ENCODE assay signal across 18 cellular contexts in genomic region chr15:74571191-74571590, GRCh38. TPM values are rescaled to one million over a fixed set of nuclear protein-coding genes. Genes with fewer than 3 reads are reported as not detected.
DNase-seq lines count a peak whose midpoint lies in the region; ATAC-seq lines count a peak whose summit lies in the region.
"Had no signal": no experiment of that assay in that cellular context is flagged by ENCODE, and none has a peak within 500 bp of the region (broad histone marks: within the 10 kb centered on the region; RNA-seq: fewer than 3 reads in every experiment).

No MANE protein-coding gene starts in this region.

- CTCF ChIA-PET in activated CD8-positive, alpha-beta memory T cell treated with anti-CD3 and anti-CD28 coated beads, Interleukin-2, amount 10 ng/mL, durations not matched to agents 7 days and 5 days (lab: Charles Lee), result interaction anchor here (1.2 to 1.3 kb wide), 2 partner anchors 15 to 18 kb away, joined by 3 read pairs; no protein-coding TSS in a partner anchor

- H3K4me3 Mint-ChIP-seq in activated T-cell treated with anti-CD3 and anti-CD28 coated beads, Interleukin-2, amount 50 U/mL, for 72 hours, result no peak overlapping the region
- H3K4me3 Mint-ChIP-seq in effector memory CD8-positive, alpha-beta T cell, result no peak overlapping the region
- H3K4me3 Mint-ChIP-seq in natural killer cell treated with Interleukin-12 subunit alpha and Interleukin-12 subunit beta and Interleukin-15 and Interleukin-18, amount 100 ng/mL, for 72 hours, result peak overlapping the region; percentile 62
- H3K4me3 Mint-ChIP-seq in activated CD8-positive, alpha-beta memory T cell treated with anti-CD3 and anti-CD28 coated beads, Interleukin-2, amount 10 ng/mL, durations not matched to agents 7 days and 5 days, result no peak overlapping the region
- H3K4me3 Mint-ChIP-seq: B cell; CD4-positive, CD25-positive, alpha-beta regulatory T cell had no signal

- peaks cover 7 to 19% of the 10 kb centered on the region in 2 donors for H3K36me3 Mint-ChIP-seq in activated T-cell treated with anti-CD3 and anti-CD28 coated beads, Interleukin-2, amount 50 U/mL, for 72 hours (ENCODE audit: insufficient read depth in 2 of 2)
- peaks cover 48% of the 10 kb centered on the region for H3K36me3 Mint-ChIP-seq in effector memory CD8-positive, alpha-beta T cell (ENCODE audit: insufficient read depth)
- peaks cover 33% of the 10 kb centered on the region for H3K36me3 Mint-ChIP-seq in natural killer cell treated with Interleukin-12 subunit alpha and Interleukin-12 subunit beta and Interleukin-15 and Interleukin-18, amount 100 ng/mL, for 72 hours
- peaks cover 69% of the 10 kb centered on the region for H3K36me3 Mint-ChIP-seq in activated CD8-positive, alpha-beta memory T cell treated with anti-CD3 and anti-CD28 coated beads, Interleukin-2, amount 10 ng/mL, durations not matched to agents 7 days and 5 days

- H3K27ac Mint-ChIP-seq in activated T-cell treated with anti-CD3 and anti-CD28 coated beads, Interleukin-2, amount 50 U/mL, for 72 hours, result peak overlapping the region; percentile 71
- peak overlapping the region; percentile 16 to 51 for H3K27ac Mint-ChIP-seq in effector memory CD8-positive, alpha-beta T cell
- peak overlapping the region; percentile 83 to 86 for H3K27ac Mint-ChIP-seq in natural killer cell treated with Interleukin-12 subunit alpha and Interleukin-12 subunit beta and Interleukin-15 and Interleukin-18, amount 100 ng/mL, for 72 hours
- no peak overlapping the region for H3K27ac Mint-ChIP-seq in activated CD8-positive, alpha-beta memory T cell treated with anti-CD3 and anti-CD28 coated beads, Interleukin-2, amount 10 ng/mL, durations not matched to agents 7 days and 5 days
- H3K27ac Mint-ChIP-seq: B cell had no signal

- ATAC-seq in activated T-cell treated with anti-CD3 and anti-CD28 coated beads, Interleukin-2, amount 50 U/mL, for 72 hours (replicated peaks in 1 of 2), result no peak
- no peak for ATAC-seq in effector memory CD8-positive, alpha-beta T cell (replicated peaks)
- ATAC-seq in natural killer cell treated with Interleukin-12 subunit alpha and Interleukin-12 subunit beta and Interleukin-15 and Interleukin-18, amount 100 ng/mL, for 72 hours, result no peak
- ATAC-seq in GM18519 (IDR thresholded peaks at IDR 0.05; ENCODE audit: low FRiP score, unreplicated experiment) (no peak), GM21717 (IDR thresholded peaks at IDR 0.05; ENCODE audit: unreplicated experiment) (no peak)
- ATAC-seq in activated CD8-positive, alpha-beta memory T cell treated with anti-CD3 and anti-CD28 coated beads, Interleukin-2, amount 10 ng/mL, durations not matched to agents 7 days and 5 days, result no peak
- ATAC-seq: K562 had no signal

- H3K4me1 Mint-ChIP-seq in activated T-cell treated with anti-CD3 and anti-CD28 coated beads, Interleukin-2, amount 50 U/mL, for 72 hours (ENCODE audit: low read depth), result peaks cover 20% of the 10 kb centered on the region
- H3K4me1 Mint-ChIP-seq in effector memory CD8-positive, alpha-beta T cell (ENCODE audit: low read depth in 2 of 2), result peaks cover 15 to 43% of the 10 kb centered on the region in 2 donors
- H3K4me1 Mint-ChIP-seq in natural killer cell treated with Interleukin-12 subunit alpha and Interleukin-12 subunit beta and Interleukin-15 and Interleukin-18, amount 100 ng/mL, for 72 hours (ENCODE audit: low read depth in 2 of 2), result peaks cover 66 to 69% of the 10 kb centered on the region in 2 donors
- H3K4me1 Mint-ChIP-seq in activated CD8-positive, alpha-beta memory T cell treated with anti-CD3 and anti-CD28 coated beads, Interleukin-2, amount 10 ng/mL, durations not matched to agents 7 days and 5 days, result peaks cover 46% of the 10 kb centered on the region

- no peaks in the 10 kb centered on the region for H3K9me3 Mint-ChIP-seq in activated T-cell treated with anti-CD3 and anti-CD28 coated beads, Interleukin-2, amount 50 U/mL, for 72 hours
- H3K9me3 Mint-ChIP-seq in effector memory CD8-positive, alpha-beta T cell, result no peaks in the 10 kb centered on the region
- no peaks in the 10 kb centered on the region for H3K9me3 Mint-ChIP-seq in natural killer cell treated with Interleukin-12 subunit alpha and Interleukin-12 subunit beta and Interleukin-15 and Interleukin-18, amount 100 ng/mL, for 72 hours
- H3K9me3 Mint-ChIP-seq in activated CD8-positive, alpha-beta memory T cell treated with anti-CD3 and anti-CD28 coated beads, Interleukin-2, amount 10 ng/mL, durations not matched to agents 7 days and 5 days (ENCODE audit: low read depth), result no peaks in the 10 kb centered on the region
- H3K9me3 Mint-ChIP-seq: CD4-positive, CD25-positive, alpha-beta regulatory T cell had no signal

- no peak for DNase-seq in activated T-cell treated with anti-CD3 and anti-CD28 coated beads, Interleukin-2, amount 50 U/mL, for 72 hours
- DNase-seq in activated T-cell treated with anti-CD3 and anti-CD28 coated beads, Interleukin-2, amount 50 U/mL, for 1 hour, result no peak
- DNase-seq in effector memory CD8-positive, alpha-beta T cell, result no peak
- no peak for DNase-seq in natural killer cell treated with Interleukin-12 subunit alpha and Interleukin-12 subunit beta and Interleukin-15 and Interleukin-18, amount 100 ng/mL, for 72 hours (ENCODE audit: low spot score)
- DNase-seq in activated CD8-positive, alpha-beta memory T cell treated with anti-CD3 and anti-CD28 coated beads, Interleukin-2, amount 10 ng/mL, durations not matched to agents 7 days and 5 days, result no peak
- DNase-seq: CD4-positive, CD25-positive, alpha-beta regulatory T cell; COR-L47; DMS 273 treated with DMSO at 0.1 percent for 48 hours; NCI-H1105; NCI-H1694; NCI-H2081 treated with DMSO at 0.1 percent for 48 hours; NCI-H510A; NCI-H748 treated with DMSO at 0.1 percent for 48 hours; SHP77 had no signal

- no peaks in the 10 kb centered on the region for H3K27me3 Mint-ChIP-seq in activated T-cell treated with anti-CD3 and anti-CD28 coated beads, Interleukin-2, amount 50 U/mL, for 72 hours (ENCODE audit: low read depth)
- H3K27me3 Mint-ChIP-seq in effector memory CD8-positive, alpha-beta T cell, result no peaks in the 10 kb centered on the region
- H3K27me3 Mint-ChIP-seq in natural killer cell treated with Interleukin-12 subunit alpha and Interleukin-12 subunit beta and Interleukin-15 and Interleukin-18, amount 100 ng/mL, for 72 hours, result no peaks in the 10 kb centered on the region
- no peaks in the 10 kb centered on the region for H3K27me3 Mint-ChIP-seq in activated CD8-positive, alpha-beta memory T cell treated with anti-CD3 and anti-CD28 coated beads, Interleukin-2, amount 10 ng/mL, durations not matched to agents 7 days and 5 days
- H3K27me3 Mint-ChIP-seq: B cell; CD4-positive, CD25-positive, alpha-beta regulatory T cell had no signal

RNA-seq across cellular contexts. Expression of gene ARID3B, which starts 30.2 kb away (rescaled TPM):
- total RNA-seq in activated T-cell treated with anti-CD3 and anti-CD28 coated beads, Interleukin-2, amount 50 U/mL, for 72 hours, result 10 to 100 TPM; 47.6 to 53.8 TPM
- total RNA-seq in natural killer cell treated with Interleukin-12 subunit alpha and Interleukin-12 subunit beta and Interleukin-15 and Interleukin-18, amount 100 ng/mL, for 72 hours, result 100 to 1,000 TPM in 1 of 2 donors, 10 to 100 TPM in 1; 77.1 to 105 TPM
- 10 to 100 TPM; 56.0 to 63.6 TPM for total RNA-seq in activated CD8-positive, alpha-beta memory T cell treated with anti-CD3 and anti-CD28 coated beads, Interleukin-2, amount 10 ng/mL, durations not matched to agents 7 days and 5 days

RNA-seq across cellular contexts. Expression of gene CLK3, which starts 44.4 kb away (rescaled TPM):
- total RNA-seq in activated T-cell treated with anti-CD3 and anti-CD28 coated beads, Interleukin-2, amount 50 U/mL, for 72 hours, result 100 to 1,000 TPM; 116 to 120 TPM
- 100 to 1,000 TPM; 148 TPM for total RNA-seq in natural killer cell treated with Interleukin-12 subunit alpha and Interleukin-12 subunit beta and Interleukin-15 and Interleukin-18, amount 100 ng/mL, for 72 hours
- total RNA-seq in activated CD8-positive, alpha-beta memory T cell treated with anti-CD3 and anti-CD28 coated beads, Interleukin-2, amount 10 ng/mL, durations not matched to agents 7 days and 5 days, result 100 to 1,000 TPM; 120 to 140 TPM
